In genomic region chr6:158737710-158738615, GRCh38 we compare ENCODE assay signal across 10 cellular contexts.
DNase-seq lines count a peak whose midpoint lies in the region; ATAC-seq and TF ChIP-seq lines count a peak whose summit lies in the region.
"Had no signal": no experiment of that assay in that cellular context is flagged by ENCODE, and none has a peak within 500 bp of the region (broad histone marks: within the 10 kb centered on the region; RNA-seq: fewer than 3 reads in every experiment).

No MANE protein-coding gene starts in this region.

- no peaks in the 10 kb centered on the region for H3K27me3 ChIP-seq in GM23338 (ENCODE audit: insufficient read depth)
- H3K27me3 ChIP-seq in SK-N-SH (ENCODE audit: insufficient read depth): no peaks in the 10 kb centered on the region

- H3K4me2 ChIP-seq in GM23338: no peak overlapping the region
- no peak overlapping the region for H3K4me2 ChIP-seq in SK-N-SH

- no peaks in the 10 kb centered on the region for H3F3A ChIP-seq in GM23338 (replicated peaks; ENCODE audit: low read depth)
- H3F3A ChIP-seq in SK-N-SH (replicated peaks; ENCODE audit: insufficient read depth): no peaks in the 10 kb centered on the region

- no peaks in the 10 kb centered on the region; the same call in 1 of the 2 replicates for H3K9me3 ChIP-seq in SK-N-SH

- H3K27ac ChIP-seq in GM23338 (ENCODE audit: low read depth) (no peak overlapping the region), SK-N-SH (ENCODE audit: low read depth in 2 of 2, low read length in 1 of 2) (peak overlapping the region in 1 of 2 experiments; percentile 28; a peak in 1 of 4 replicates)

- H3K4me1 ChIP-seq in GM23338 (ENCODE audit: insufficient read depth) (no peaks in the 10 kb centered on the region), SK-N-SH (ENCODE audit: control insufficient read depth in 1 of 2, insufficient read depth in 2 of 2, low read depth in 1 of 2, low read length in 1 of 2) (peaks cover 6% of the 10 kb centered on the region in 2 experiments; a peak in 2 of 4 replicates)

- TF ChIP-seq RAD21 in SK-N-SH (IDR thresholded peaks at IDR 0.05; ENCODE audit: low read length): no peak

- TF ChIP-seq CTCF in AG09309 (IDR thresholded peaks at IDR 0.05; ENCODE audit: control insufficient read depth, insufficient read depth, low read depth, low read length, missing control alignments) (no peak), GM23338 (conservative IDR thresholded peaks at IDR 0.05; ENCODE audit: low read depth in 2 of 2) (no peak), SK-N-SH (IDR thresholded peaks at IDR 0.05) (no peak)

- no peaks in the 10 kb centered on the region for H3K4me1 Mint-ChIP-seq in GM23338

- peaks cover 8% of the 10 kb centered on the region; the same call in 1 of the 2 replicates for H3K36me3 ChIP-seq in GM23338 (ENCODE audit: insufficient read depth)
- peaks cover 0 to 4% of the 10 kb centered on the region in 2 experiments for H3K36me3 ChIP-seq in SK-N-SH (replicated peaks in 1 of 2; ENCODE audit: control insufficient read depth in 1 of 2, insufficient read depth in 2 of 2, low read length in 1 of 2)

- POLR2A ChIA-PET in SK-N-SH (lab: Yijun Ruan, JAX): no interaction called here

- intact Hi-C loops in left ventricle myocardium superior (cut with micrococcal nuclease): no loop called here

- no peak overlapping the region for H3K4me3 Mint-ChIP-seq in GM23338

- H3K27me3 Mint-ChIP-seq in GM23338 (ENCODE audit: insufficient read depth, low read depth, poor library complexity): peaks cover 4% of the 10 kb centered on the region

- H3K79me2 ChIP-seq in GM23338 (replicated peaks; ENCODE audit: insufficient read depth) (no peaks in the 10 kb centered on the region), SK-N-SH (ENCODE audit: insufficient read depth) (no peaks in the 10 kb centered on the region)

- H3K27ac Mint-ChIP-seq in GM23338: no peak overlapping the region

- ATAC-seq in GM23338: no peak
- peak; percentile 63 for ATAC-seq in left ventricle myocardium superior
- no peak for ATAC-seq in GM19452 (IDR thresholded peaks at IDR 0.05; ENCODE audit: unreplicated experiment)
- no peak for ATAC-seq in HG03460 (IDR thresholded peaks at IDR 0.05; ENCODE audit: unreplicated experiment)
- ATAC-seq in HG03521 (IDR thresholded peaks at IDR 0.05; ENCODE audit: unreplicated experiment): no peak
- no peak for ATAC-seq in HG03565 (IDR thresholded peaks at IDR 0.05; ENCODE audit: unreplicated experiment)

- 0 out of 4 replicates have a peak, but pooled peaks of 1 of the 2 experiments have one; percentile 9 for TF ChIP-seq EP300 in SK-N-SH (IDR thresholded peaks at IDR 0.05; ENCODE audit: borderline replicate concordance in 1 of 2, low read depth in 1 of 2, low read length in 1 of 2)

- H2AFZ ChIP-seq in GM23338: peak overlapping the region; percentile 84
- no peak overlapping the region for H2AFZ ChIP-seq in SK-N-SH (ENCODE audit: low read depth)

- CTCF ChIA-PET in SK-N-SH (lab: Yijun Ruan, JAX): interaction anchor here (0.8 kb wide), 1 partner anchor 33 kb away, joined by 3 read pairs; no protein-coding TSS in a partner anchor

- H4K20me1 ChIP-seq in GM23338 (replicated peaks; ENCODE audit: insufficient read depth): no peaks in the 10 kb centered on the region
- no peaks in the 10 kb centered on the region for H4K20me1 ChIP-seq in SK-N-SH (ENCODE audit: insufficient read depth)

- H3K9me2 ChIP-seq in GM23338 (ENCODE audit: insufficient read depth) (no peaks in the 10 kb centered on the region), SK-N-SH (no peaks in the 10 kb centered on the region)

- H3K9ac ChIP-seq in SK-N-SH: no peak overlapping the region

- H3K4me3 ChIP-seq in AG09309 (ENCODE audit: control insufficient read depth, low read depth, low read length) (no peak overlapping the region), GM23338 (no peak overlapping the region), SK-N-SH (ENCODE audit: low read depth in 2 of 2, low read length in 1 of 2) (no peak overlapping the region)

- 60% methylated on average over 12 of the region's 12 CpGs for whole genome bisulfite sequencing in SK-N-SH (ENCODE audit: low lambda C conversion rate)

- peaks cover 18% of the 10 kb centered on the region for H3K9me3 Mint-ChIP-seq in GM23338

- H3K36me3 Mint-ChIP-seq in GM23338 (ENCODE audit: low read depth): peaks cover 6% of the 10 kb centered on the region; the same call in 2 of the 3 replicates

- DNase-seq in AG09309 (ENCODE audit: low read depth) (peak; percentile 28), GM23338 (ENCODE audit: low spot score) (no peak), SK-N-SH (no peak), left ventricle myocardium superior (no peak)
- DNase-seq: NCI-H2029; stimulated activated CD8-positive, alpha-beta memory T cell treated with anti-CD3 and anti-CD28 coated beads, Interleukin-4, amount 100 ng/mL, for 48 hours had no signal

TF ChIP-seq in GM23338, 12 proteins besides CTCF, POLR2A, EP300 and RAD21 (continues in another document):
- TF ChIP-seq REST (IDR thresholded peaks at IDR 0.05; ENCODE audit: unreplicated experiment): no peak
- TF ChIP-seq JUNB (IDR thresholded peaks at IDR 0.05; ENCODE audit: unreplicated experiment): no peak
- no peak for TF ChIP-seq CREB1 (CRISPR knock-in tag; IDR thresholded peaks at IDR 0.05; ENCODE audit: low read depth)
- no peak for TF ChIP-seq ZNF114 (CRISPR knock-in tag; IDR thresholded peaks at IDR 0.05)

TF ChIP-seq in SK-N-SH, 30 proteins besides CTCF, POLR2A, EP300 and RAD21:
- no peak for TF ChIP-seq GATA2 (CRISPR knock-in tag; IDR thresholded peaks at IDR 0.05)
- peak; percentile 26; the same call in 1 of the 2 replicates for TF ChIP-seq RXRA (IDR thresholded peaks at IDR 0.05; ENCODE audit: borderline replicate concordance, low read depth)
- TF ChIP-seq JUND (IDR thresholded peaks at IDR 0.05): peak; percentile 44
- TF ChIP-seq FOXM1 (IDR thresholded peaks at IDR 0.05; ENCODE audit: low read depth): no peak
- no peak for TF ChIP-seq RCOR1 (IDR thresholded peaks at IDR 0.05; ENCODE audit: low read length)
- TF ChIP-seq MXI1 (IDR thresholded peaks at IDR 0.05; ENCODE audit: low read depth, low read length): no peak
- TF ChIP-seq ZBTB33 (IDR thresholded peaks at IDR 0.05; ENCODE audit: borderline replicate concordance, low read depth): no peak
- TF ChIP-seq FOXJ3 (CRISPR knock-in tag; IDR thresholded peaks at IDR 0.05): no peak
- no peak for TF ChIP-seq SIN3A (IDR thresholded peaks at IDR 0.05; ENCODE audit: borderline replicate concordance, low read depth, low read length)
- TF ChIP-seq MAX (IDR thresholded peaks at IDR 0.05; ENCODE audit: low read depth): no peak
- no peak for TF ChIP-seq POLR2AphosphoS5 (IDR thresholded peaks at IDR 0.05; ENCODE audit: low read depth, low read length)
- TF ChIP-seq FOSL2 (IDR thresholded peaks at IDR 0.05; ENCODE audit: borderline replicate concordance, low read depth): peak; percentile 55; the same call in 1 of the 2 replicates
- no peak for TF ChIP-seq ELF1 (IDR thresholded peaks at IDR 0.05)
- no peak for TF ChIP-seq NRF1 (IDR thresholded peaks at IDR 0.05; ENCODE audit: low read depth, low read length)
- no peak for TF ChIP-seq YY1 (IDR thresholded peaks at IDR 0.05; ENCODE audit: low read depth)
- TF ChIP-seq SMC3 (IDR thresholded peaks at IDR 0.05; ENCODE audit: low read depth, low read length): no peak
- no peak for TF ChIP-seq IRF3 (IDR thresholded peaks at IDR 0.05; ENCODE audit: low read depth, low read length)
- no peak for TF ChIP-seq CHD2 (IDR thresholded peaks at IDR 0.05; ENCODE audit: low read length, partially characterized antibody)
- peak; percentile 71 for TF ChIP-seq PBX3 (IDR thresholded peaks at IDR 0.05)
- no peak for TF ChIP-seq RFX5 (IDR thresholded peaks at IDR 0.05; ENCODE audit: low read length)
